Comparison of ENCODE assay signal across 27 cellular contexts in genomic region chr10:20494474-20494873, GRCh38.
DNase-seq lines count a peak whose midpoint lies in the region; ATAC-seq and TF ChIP-seq lines count a peak whose summit lies in the region.
"Had no signal": no experiment of that assay in that cellular context is flagged by ENCODE, and none has a peak within 500 bp of the region (broad histone marks: within the 10 kb centered on the region; RNA-seq: fewer than 3 reads in every experiment).

No MANE protein-coding gene starts in this region.

- no peaks in the 10 kb centered on the region for H3K36me3 ChIP-seq in thyroid gland
- H3K36me3 ChIP-seq: BLaER1 treated with 17β-estradiol and CSF1 and Interleukin-3, amounts not matched to agents 10 nM and 100 nM; gastroesophageal sphincter had no signal

- 69 to 80% methylated on average over 1 of the region's 1 CpG for WGBS in thyroid gland, 2 donors

- TF ChIP-seq POLR2A in thyroid gland (IDR thresholded peaks at IDR 0.05): no peak

- H3K27ac Mint-ChIP-seq in stimulated activated naive CD8-positive, alpha-beta T cell treated with anti-CD3 and anti-CD28 coated beads, Interleukin-15, Interleukin-2, amounts not matched to agents 100 ng/mL and 50 ng/mL, for 24 hours: peak overlapping the region; percentile 14
- H3K27ac Mint-ChIP-seq in stimulated activated naive CD8-positive, alpha-beta T cell treated with anti-CD3 and anti-CD28 coated beads, Interleukin-15, amount 100 ng/mL, for 72 hours: no peak overlapping the region
- H3K27ac Mint-ChIP-seq in chondrocyte (ENCODE audit: unreplicated experiment): peak overlapping the region; percentile 78
- H3K27ac Mint-ChIP-seq in immature natural killer cell: peak overlapping the region in 5 of 6 donors; percentile 45 to 89 (median 81)
- no peak overlapping the region for H3K27ac Mint-ChIP-seq in naive thymus-derived CD8-positive, alpha-beta T cell
- H3K27ac Mint-ChIP-seq: activated naive CD4-positive, alpha-beta T cell treated with anti-CD3 and anti-CD28 coated beads for 36 hours; T-helper 17 cell had no signal

- H3K9me3 ChIP-seq in thyroid gland: no peaks in the 10 kb centered on the region

- H3K27ac ChIP-seq in thyroid gland: no peak overlapping the region
- H3K27ac ChIP-seq: BLaER1 treated with 17β-estradiol and CSF1 and Interleukin-3, amounts not matched to agents 10 nM and 100 nM; dorsolateral prefrontal cortex; gastroesophageal sphincter had no signal

- no peaks in the 10 kb centered on the region for H3K27me3 Mint-ChIP-seq in stimulated activated naive CD8-positive, alpha-beta T cell treated with anti-CD3 and anti-CD28 coated beads, Interleukin-15, Interleukin-2, amounts not matched to agents 100 ng/mL and 50 ng/mL, for 24 hours
- H3K27me3 Mint-ChIP-seq in stimulated activated naive CD8-positive, alpha-beta T cell treated with anti-CD3 and anti-CD28 coated beads, Interleukin-15, amount 100 ng/mL, for 72 hours: no peaks in the 10 kb centered on the region
- H3K27me3 Mint-ChIP-seq in chondrocyte (ENCODE audit: low read depth) (no peaks in the 10 kb centered on the region), immature natural killer cell (ENCODE audit: low read depth in 3 of 3) (peaks cover 0 to 5% (median 0%) of the 10 kb centered on the region in 3 donors)
- H3K27me3 Mint-ChIP-seq in naive thymus-derived CD8-positive, alpha-beta T cell: no peaks in the 10 kb centered on the region
- H3K27me3 Mint-ChIP-seq: activated CD4-positive, alpha-beta T cell treated with anti-CD3 and anti-CD28 coated beads for 36 hours; T-helper 17 cell had no signal

- no peak overlapping the region for H3K4me3 Mint-ChIP-seq in stimulated activated naive CD8-positive, alpha-beta T cell treated with anti-CD3 and anti-CD28 coated beads, Interleukin-15, Interleukin-2, amounts not matched to agents 100 ng/mL and 50 ng/mL, for 24 hours
- H3K4me3 Mint-ChIP-seq in stimulated activated naive CD8-positive, alpha-beta T cell treated with anti-CD3 and anti-CD28 coated beads, Interleukin-15, amount 100 ng/mL, for 72 hours: no peak overlapping the region
- H3K4me3 Mint-ChIP-seq in chondrocyte (ENCODE audit: unreplicated experiment) (no peak overlapping the region), immature natural killer cell (no peak overlapping the region)
- H3K4me3 Mint-ChIP-seq in naive thymus-derived CD8-positive, alpha-beta T cell: no peak overlapping the region
- H3K4me3 Mint-ChIP-seq: activated CD4-positive, alpha-beta T cell treated with anti-CD3 and anti-CD28 coated beads for 36 hours; activated naive CD4-positive, alpha-beta T cell treated with anti-CD3 and anti-CD28 coated beads for 36 hours; activated T-cell treated with anti-CD3 and anti-CD28 coated beads, Interleukin-2, amount 50 U/mL, for 4 hours; T-helper 17 cell had no signal

- intact Hi-C loops in thyroid gland (cut with DNase I): no loop called here

- no peaks in the 10 kb centered on the region for H3K27me3 ChIP-seq in thyroid gland
- H3K27me3 ChIP-seq: BLaER1 treated with 17β-estradiol and CSF1 and Interleukin-3, amounts not matched to agents 10 nM and 100 nM; dorsolateral prefrontal cortex; gastroesophageal sphincter had no signal

- H3K4me1 Mint-ChIP-seq in stimulated activated naive CD8-positive, alpha-beta T cell treated with anti-CD3 and anti-CD28 coated beads, Interleukin-15, Interleukin-2, amounts not matched to agents 100 ng/mL and 50 ng/mL, for 24 hours (ENCODE audit: low read depth): peaks cover 6% of the 10 kb centered on the region
- H3K4me1 Mint-ChIP-seq in stimulated activated naive CD8-positive, alpha-beta T cell treated with anti-CD3 and anti-CD28 coated beads, Interleukin-15, amount 100 ng/mL, for 72 hours: peaks cover 7% of the 10 kb centered on the region
- no peaks in the 10 kb centered on the region for H3K4me1 Mint-ChIP-seq in chondrocyte (ENCODE audit: low read depth)
- peaks cover 19 to 39% of the 10 kb centered on the region in 2 donors for H3K4me1 Mint-ChIP-seq in immature natural killer cell
- no peaks in the 10 kb centered on the region for H3K4me1 Mint-ChIP-seq in naive thymus-derived CD8-positive, alpha-beta T cell
- H3K4me1 Mint-ChIP-seq: T-helper 17 cell had no signal

- H3K36me3 Mint-ChIP-seq in stimulated activated naive CD8-positive, alpha-beta T cell treated with anti-CD3 and anti-CD28 coated beads, Interleukin-15, Interleukin-2, amounts not matched to agents 100 ng/mL and 50 ng/mL, for 24 hours (ENCODE audit: low read depth): no peaks in the 10 kb centered on the region
- peaks cover 6% of the 10 kb centered on the region for H3K36me3 Mint-ChIP-seq in chondrocyte (ENCODE audit: low read depth)
- peaks cover 0 to 23% (median 9%) of the 10 kb centered on the region in 3 donors for H3K36me3 Mint-ChIP-seq in immature natural killer cell
- peaks cover 0 to 4% (median 0%) of the 10 kb centered on the region in 3 donors for H3K36me3 Mint-ChIP-seq in naive thymus-derived CD8-positive, alpha-beta T cell

- POLR2A ChIA-PET in naive thymus-derived CD8-positive, alpha-beta T cell (lab: Charles Lee): no interaction called here

- H3K4me3 ChIP-seq in thyroid gland (replicated peaks in 1 of 3): no peak overlapping the region
- H3K4me3 ChIP-seq: BLaER1 treated with 17β-estradiol and CSF1 and Interleukin-3, amounts not matched to agents 10 nM and 100 nM; dorsolateral prefrontal cortex; gastroesophageal sphincter; lung had no signal

- H3K4me1 ChIP-seq in thyroid gland: no peaks in the 10 kb centered on the region
- H3K4me1 ChIP-seq: BLaER1 treated with 17β-estradiol and CSF1 and Interleukin-3, amounts not matched to agents 10 nM and 100 nM; gastroesophageal sphincter had no signal

- no peak for DNase-seq in stimulated activated naive CD8-positive, alpha-beta T cell treated with anti-CD3 and anti-CD28 coated beads, Interleukin-15, amount 100 ng/mL, for 72 hours
- DNase-seq in chondrocyte (ENCODE audit: low spot score) (no peak), immature natural killer cell (no peak), cerebellar cortex (ENCODE audit: low spot score) (no peak), thyroid gland (no peak)
- DNase-seq in naive thymus-derived CD8-positive, alpha-beta T cell: no peak
- DNase-seq: ACHN; activated CD4-positive, alpha-beta T cell treated with anti-CD3 and anti-CD28 coated beads for 36 hours; activated naive CD4-positive, alpha-beta T cell treated with anti-CD3 and anti-CD28 coated beads for 36 hours; activated T-cell treated with anti-CD3 and anti-CD28 coated beads, Interleukin-2, amount 50 U/mL, for 4 hours; caudate nucleus; dorsolateral prefrontal cortex; HCEC 1CT; hypothalamus; Karpas-422; kidney; NCI-H1092 treated with DMSO at 0.1 percent for 48 hours; NCI-H1930; NCI-H526 treated with DMSO at 0.1 percent for 48 hours; posterior cingulate gyrus; RPMI8226; T-helper 17 cell had no signal

- ATAC-seq in stimulated activated naive CD8-positive, alpha-beta T cell treated with anti-CD3 and anti-CD28 coated beads, Interleukin-15, amount 100 ng/mL, for 72 hours: no peak
- ATAC-seq in GM19455 (IDR thresholded peaks at IDR 0.05; ENCODE audit: unreplicated experiment): no peak
- ATAC-seq in naive thymus-derived CD8-positive, alpha-beta T cell: no peak
- ATAC-seq: activated CD4-positive, alpha-beta T cell treated with anti-CD3 and anti-CD28 coated beads for 36 hours; gastroesophageal sphincter; T-helper 17 cell had no signal

- TF ChIP-seq CTCF in chondrocyte (IDR thresholded peaks at IDR 0.05): no peak
- TF ChIP-seq CTCF in thyroid gland (IDR thresholded peaks at IDR 0.05): no peak

- peaks cover 12% of the 10 kb centered on the region for H3K9me3 Mint-ChIP-seq in stimulated activated naive CD8-positive, alpha-beta T cell treated with anti-CD3 and anti-CD28 coated beads, Interleukin-15, Interleukin-2, amounts not matched to agents 100 ng/mL and 50 ng/mL, for 24 hours
- peaks cover 10 to 34% of the 10 kb centered on the region in 2 donors for H3K9me3 Mint-ChIP-seq in stimulated activated naive CD8-positive, alpha-beta T cell treated with anti-CD3 and anti-CD28 coated beads, Interleukin-15, amount 100 ng/mL, for 72 hours
- H3K9me3 Mint-ChIP-seq in chondrocyte (ENCODE audit: low read depth) (peaks cover 37% of the 10 kb centered on the region), immature natural killer cell (peaks cover 3 to 28% (median 19%) of the 10 kb centered on the region in 6 donors)
- H3K9me3 Mint-ChIP-seq in naive thymus-derived CD8-positive, alpha-beta T cell: peaks cover 12 to 42% (median 21%) of the 10 kb centered on the region in 9 donors

Comparison
In these comparisons a context has a peak if more than half of its experiments do, and no peak if none do; other contexts are left out.
1. H3K27ac Mint-ChIP-seq: peak in stimulated activated naive CD8-positive, alpha-beta T cell treated with anti-CD3 and anti-CD28 coated beads, Interleukin-15, Interleukin-2, amounts not matched to agents 100 ng/mL and 50 ng/mL, for 24 hours (single experiment), chondrocyte (single experiment) and immature natural killer cell (5 of 6); none in stimulated activated naive CD8-positive, alpha-beta T cell treated with anti-CD3 and anti-CD28 coated beads, Interleukin-15, amount 100 ng/mL, for 72 hours (0 of 2) and naive thymus-derived CD8-positive, alpha-beta T cell (0 of 10).